In the genomic region with DNA sequence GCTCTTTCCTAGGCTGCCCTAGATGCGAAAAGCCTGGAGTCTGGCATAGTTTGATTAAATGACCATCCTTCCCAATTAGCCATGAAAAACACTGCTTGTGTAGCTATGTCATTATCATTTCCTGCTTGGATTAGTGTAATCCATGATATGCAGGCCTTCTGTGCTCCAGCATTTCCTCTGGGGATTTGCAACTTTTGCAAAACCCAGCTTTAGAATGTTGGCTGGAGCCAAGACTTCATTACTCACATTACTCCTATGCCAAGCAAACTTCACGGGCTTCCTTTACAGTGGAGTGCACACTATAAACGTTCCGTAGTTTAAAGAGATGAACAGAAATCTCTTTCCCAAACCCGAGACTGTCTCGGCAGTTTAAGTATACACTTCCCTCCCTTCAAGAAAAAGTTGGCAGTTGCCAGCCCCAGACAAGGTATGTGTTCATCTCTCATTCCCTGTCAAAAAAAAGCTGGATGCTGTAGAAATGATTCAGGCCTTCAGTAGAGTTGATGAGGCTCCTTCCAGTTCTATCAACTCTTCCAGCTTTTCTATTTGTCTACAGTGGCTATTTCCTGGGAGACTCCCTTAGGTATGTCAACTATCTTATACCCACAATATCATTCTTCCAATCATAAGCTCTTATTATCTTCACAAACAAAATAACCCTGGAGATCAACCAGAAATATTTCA, we compare ENCODE assay signal across 11 cellular contexts.
A peak's percentile ranks its signal among the peaks of the same experiment; 100 is the strongest.
DNase-seq lines count a peak whose midpoint lies in the region; ATAC-seq and TF ChIP-seq lines count a peak whose summit lies in the region.
"Had no signal": no experiment of that assay in that cellular context is flagged by ENCODE, and none has a peak within 500 bp of the region (broad histone marks: within the 10 kb centered on the region; RNA-seq: fewer than 3 reads in every experiment).

No MANE protein-coding gene starts in this region.

- DNase-seq in D341Med (ENCODE audit: low spot score) (peak; percentile 67), SJCRH30 (peak; percentile 24 to 65), fibroblast of lung (ENCODE audit: low read depth in 2 of 2) (peak; percentile 95 to 96), osteocyte (ENCODE audit: extremely low spot score, unreplicated experiment) (no peak), COLO668 (lab: John Stamatoyannopoulos, UW; ENCODE audit: unreplicated experiment) (no peak), NCI-H748 treated with DMSO at 0.1 percent for 48 hours (lab: John Stamatoyannopoulos, UW) (no peak)
- DNase-seq in stimulated activated CD4-positive, alpha-beta T cell treated with anti-CD3 and anti-CD28 coated beads, Interleukin-2, amount 100 ng/mL, for 24 hours: no peak
- DNase-seq: activated CD8-positive, alpha-beta memory T cell treated with anti-CD3 and anti-CD28 coated beads, Interleukin-2, amount 10 ng/mL, durations not matched to agents 7 days and 5 days; DND-41; small intestine had no signal

- H3K27ac ChIP-seq in SJCRH30: peak overlapping the region; percentile 20; the same call in 1 of the 2 replicates
- peak overlapping the region; percentile 74 for H3K27ac ChIP-seq in fibroblast of lung (ENCODE audit: insufficient read depth, low read length)

- no peak overlapping the region for H2AFZ ChIP-seq in fibroblast of lung (ENCODE audit: low read length)

- no peaks in the 10 kb centered on the region for H3K27me3 Mint-ChIP-seq in osteocyte (ENCODE audit: unreplicated experiment)
- H3K27me3 Mint-ChIP-seq: activated CD8-positive, alpha-beta memory T cell treated with anti-CD3 and anti-CD28 coated beads, Interleukin-2, amount 10 ng/mL, durations not matched to agents 7 days and 5 days had no signal

- H3K79me2 ChIP-seq in fibroblast of lung (ENCODE audit: control insufficient read depth, insufficient read depth, low read length): peaks cover 11% of the 10 kb centered on the region

- ATAC-seq in HG02623 (IDR thresholded peaks at IDR 0.05; ENCODE audit: unreplicated experiment): no peak
- ATAC-seq: activated CD8-positive, alpha-beta memory T cell treated with anti-CD3 and anti-CD28 coated beads, Interleukin-2, amount 10 ng/mL, durations not matched to agents 7 days and 5 days had no signal

- H3K27me3 ChIP-seq in SJCRH30 (no peaks in the 10 kb centered on the region), fibroblast of lung (ENCODE audit: control insufficient read depth, insufficient read depth, low read length) (no peaks in the 10 kb centered on the region)

- H3K9me3 ChIP-seq in SJCRH30 (replicated peaks) (no peaks in the 10 kb centered on the region), fibroblast of lung (ENCODE audit: control insufficient read depth, insufficient read depth, low read depth, low read length) (no peaks in the 10 kb centered on the region)

- H3K4me2 ChIP-seq in fibroblast of lung (ENCODE audit: extremely low read depth, insufficient read depth, low read length): peak overlapping the region; percentile 51

- H3K9ac ChIP-seq in fibroblast of lung (ENCODE audit: insufficient read depth, low read length): no peak overlapping the region

- no peaks in the 10 kb centered on the region for H3K36me3 Mint-ChIP-seq in osteocyte (ENCODE audit: unreplicated experiment)

- H3K36me3 ChIP-seq in SJCRH30 (no peaks in the 10 kb centered on the region), fibroblast of lung (ENCODE audit: control insufficient read depth, insufficient read depth, low read length) (no peaks in the 10 kb centered on the region)

- H3K4me1 ChIP-seq in SJCRH30: peaks cover 11% of the 10 kb centered on the region; the same call in 1 of the 2 replicates
- H3K4me1 ChIP-seq in fibroblast of lung (ENCODE audit: control insufficient read depth, extremely low read depth, insufficient read depth, low read length): peaks cover 18% of the 10 kb centered on the region

- no peak overlapping the region for H3K4me3 Mint-ChIP-seq in osteocyte (ENCODE audit: unreplicated experiment)
- H3K4me3 Mint-ChIP-seq: activated CD8-positive, alpha-beta memory T cell treated with anti-CD3 and anti-CD28 coated beads, Interleukin-2, amount 10 ng/mL, durations not matched to agents 7 days and 5 days had no signal

- peaks cover 86% of the 10 kb centered on the region for H3K4me1 Mint-ChIP-seq in osteocyte (ENCODE audit: unreplicated experiment)

- H4K20me1 ChIP-seq in fibroblast of lung (ENCODE audit: control insufficient read depth, extremely low read depth, insufficient read depth, low read length): no peaks in the 10 kb centered on the region

- H3K27ac Mint-ChIP-seq in osteocyte (ENCODE audit: unreplicated experiment): peak overlapping the region; percentile 93
- H3K27ac Mint-ChIP-seq: activated CD8-positive, alpha-beta memory T cell treated with anti-CD3 and anti-CD28 coated beads, Interleukin-2, amount 10 ng/mL, durations not matched to agents 7 days and 5 days had no signal

- TF ChIP-seq CTCF in fibroblast of lung (conservative IDR thresholded peaks at IDR 0.05 in 1 of 2, IDR thresholded peaks at IDR 0.05 in 1 of 2; ENCODE audit: low read depth in 1 of 2, low read length in 2 of 2): no peak
- no peak for TF ChIP-seq CTCF in osteocyte (IDR thresholded peaks at IDR 0.05)

- no peaks in the 10 kb centered on the region for H3K9me3 Mint-ChIP-seq in osteocyte (ENCODE audit: unreplicated experiment)

- 0 out of 2 replicates have a peak overlapping the region, but pooled peaks have one; percentile 6 for H3K4me3 ChIP-seq in SJCRH30
- peak overlapping the region in 1 of 4 experiments; percentile 12 for H3K4me3 ChIP-seq in fibroblast of lung (replicated peaks in 1 of 4; ENCODE audit: control extremely low read depth in 1 of 4, insufficient read depth in 1 of 4, low read depth in 3 of 4, low read length in 4 of 4)

Comparison
In these comparisons a context has a peak if more than half of its experiments do, and no peak if none do; other contexts are left out.
1. DNase-seq: peak in D341Med (single experiment), SJCRH30 (2 of 2) and fibroblast of lung (2 of 2); none in osteocyte (single experiment), stimulated activated CD4-positive, alpha-beta T cell treated with anti-CD3 and anti-CD28 coated beads, Interleukin-2, amount 100 ng/mL, for 24 hours (0 of 2), COLO668 (single experiment) and NCI-H748 treated with DMSO at 0.1 percent for 48 hours (single experiment).